In genomic region chr2:237691908-237692600, GRCh38 we compare ENCODE assay signal across 8 cellular contexts.
DNase-seq lines count a peak whose midpoint lies in the region; ATAC-seq lines count a peak whose summit lies in the region.

No MANE protein-coding gene starts in this region.

- ATAC-seq in GM19035 (IDR thresholded peaks at IDR 0.05; ENCODE audit: unreplicated experiment) (peak; percentile 58), HG03280 (IDR thresholded peaks at IDR 0.05; ENCODE audit: unreplicated experiment) (peak; percentile 60)

- peaks cover 19% of the 10 kb centered on the region for H3K36me3 Mint-ChIP-seq in activated CD4-positive, alpha-beta memory T cell treated with anti-CD3 and anti-CD28 coated beads for 36 hours

- H3K9me3 Mint-ChIP-seq in activated CD4-positive, alpha-beta memory T cell treated with anti-CD3 and anti-CD28 coated beads for 36 hours: no peaks in the 10 kb centered on the region

- DNase-seq in AG20443 (ENCODE audit: low spot score): peak; percentile 96
- peak; percentile 63 for DNase-seq in NCI-H748 treated with DMSO at 0.1 percent for 48 hours (lab: John Stamatoyannopoulos, UW)
- peak; percentile 96 for DNase-seq in activated CD4-positive, alpha-beta memory T cell treated with anti-CD3 and anti-CD28 coated beads for 36 hours
- peak; percentile 97 for DNase-seq in ecto neural progenitor cell (ENCODE audit: low spot score)
- DNase-seq in medulla oblongata (ENCODE audit: extremely low spot score): peak; percentile 91
- peak; percentile 87 for DNase-seq in stimulated activated CD8-positive, alpha-beta memory T cell treated with anti-CD3 and anti-CD28 coated beads, Interleukin-15, amount 100 ng/mL, for 1 hour (ENCODE audit: low read depth)

- H3K27ac Mint-ChIP-seq in activated CD4-positive, alpha-beta memory T cell treated with anti-CD3 and anti-CD28 coated beads for 36 hours: peak overlapping the region; percentile 99

- POLR2A ChIA-PET in activated CD4-positive, alpha-beta memory T cell treated with anti-CD3 and anti-CD28 coated beads for 36 hours (lab: Charles Lee): interaction anchor here (1.3 to 9.1 kb wide), 7 partner anchors 11 to 251 kb away, joined by 4 to 169 read pairs (median 6); no protein-coding TSS in a partner anchor

- H3K4me3 Mint-ChIP-seq in activated CD4-positive, alpha-beta memory T cell treated with anti-CD3 and anti-CD28 coated beads for 36 hours: peak overlapping the region; percentile 98

- intact Hi-C loops in activated CD4-positive, alpha-beta memory T cell treated with anti-CD3 and anti-CD28 coated beads for 36 hours (cut with micrococcal nuclease): loop anchor here (1.0 to 10.0 kb wide), 2 partner anchors 274 to 537 kb away; no protein-coding TSS in a partner anchor

- H3K27me3 Mint-ChIP-seq in activated CD4-positive, alpha-beta memory T cell treated with anti-CD3 and anti-CD28 coated beads for 36 hours: no peaks in the 10 kb centered on the region

- CTCF ChIA-PET in activated CD4-positive, alpha-beta memory T cell treated with anti-CD3 and anti-CD28 coated beads for 36 hours (lab: Charles Lee): interaction anchor here (1.6 to 9.1 kb wide), 4 partner anchors 11 to 111 kb away, joined by 5 to 99 read pairs (median 14); no protein-coding TSS in a partner anchor

- peaks cover 62% of the 10 kb centered on the region for H3K4me1 Mint-ChIP-seq in activated CD4-positive, alpha-beta memory T cell treated with anti-CD3 and anti-CD28 coated beads for 36 hours (ENCODE audit: low read depth)

Comparison
In these comparisons a context has a peak if more than half of its experiments do, and no peak if none do; other contexts are left out.
1. Peak in every context shown above with its lines: DNase-seq and ATAC-seq.